ENCODE assay signal across 8 cellular contexts in genomic region chr15:70036585-70037343, GRCh38.
DNase-seq lines count a peak whose midpoint lies in the region; ATAC-seq, FAIRE-seq and TF ChIP-seq lines count a peak whose summit lies in the region.

No MANE protein-coding gene starts in this region.

- no peak overlapping the region for H3K27ac Mint-ChIP-seq in stimulated activated effector memory CD8-positive, alpha-beta T cell treated with anti-CD3 and anti-CD28 coated beads, Interleukin-12 subunit alpha, Interleukin-12 subunit beta, amount 100 ng/mL, for 72 hours

- TF ChIP-seq CTCF in bronchial epithelial cell (IDR thresholded peaks at IDR 0.05; ENCODE audit: insufficient read depth, low read length, severe bottlenecking): no peak

- no peaks in the 10 kb centered on the region for H3K36me3 Mint-ChIP-seq in stimulated activated effector memory CD8-positive, alpha-beta T cell treated with anti-CD3 and anti-CD28 coated beads, Interleukin-12 subunit alpha, Interleukin-12 subunit beta, amount 100 ng/mL, for 72 hours

- ATAC-seq in GM18520 (IDR thresholded peaks at IDR 0.05; ENCODE audit: unreplicated experiment): peak; percentile 76
- peak; percentile 84 for ATAC-seq in GM21717 (IDR thresholded peaks at IDR 0.05; ENCODE audit: unreplicated experiment)
- no peak for ATAC-seq in HG02970 (IDR thresholded peaks at IDR 0.05; ENCODE audit: low FRiP score, unreplicated experiment)
- ATAC-seq in stimulated activated effector memory CD8-positive, alpha-beta T cell treated with anti-CD3 and anti-CD28 coated beads, Interleukin-12 subunit alpha, Interleukin-12 subunit beta, amount 100 ng/mL, for 72 hours: no peak

- H3K36me3 ChIP-seq in bronchial epithelial cell (ENCODE audit: control insufficient read depth, insufficient read depth, low read length): no peaks in the 10 kb centered on the region

- H3K27me3 ChIP-seq in bronchial epithelial cell (ENCODE audit: control insufficient read depth, insufficient read depth, low read length): peaks cover 15% of the 10 kb centered on the region

- no peaks in the 10 kb centered on the region for H3K4me1 Mint-ChIP-seq in stimulated activated effector memory CD8-positive, alpha-beta T cell treated with anti-CD3 and anti-CD28 coated beads, Interleukin-12 subunit alpha, Interleukin-12 subunit beta, amount 100 ng/mL, for 72 hours

- DNase-seq in LoVo (ENCODE audit: low spot score) (peak; percentile 8), bronchial epithelial cell (ENCODE audit: low read depth) (peak; percentile 28), hypothalamus (lab: John Stamatoyannopoulos, UW) (no peak), hepatic stellate cell (ENCODE audit: low spot score) (no peak)
- DNase-seq in stimulated activated effector memory CD8-positive, alpha-beta T cell treated with anti-CD3 and anti-CD28 coated beads, Interleukin-12 subunit alpha, Interleukin-12 subunit beta, amount 100 ng/mL, for 72 hours (ENCODE audit: low spot score in 2 of 2): no peak

- H3K9me3 Mint-ChIP-seq in stimulated activated effector memory CD8-positive, alpha-beta T cell treated with anti-CD3 and anti-CD28 coated beads, Interleukin-12 subunit alpha, Interleukin-12 subunit beta, amount 100 ng/mL, for 72 hours: no peaks in the 10 kb centered on the region

- no peak overlapping the region for H3K4me3 ChIP-seq in bronchial epithelial cell (ENCODE audit: low read depth, low read length)

- no peak overlapping the region for H3K4me3 Mint-ChIP-seq in stimulated activated effector memory CD8-positive, alpha-beta T cell treated with anti-CD3 and anti-CD28 coated beads, Interleukin-12 subunit alpha, Interleukin-12 subunit beta, amount 100 ng/mL, for 72 hours

- FAIRE-seq in bronchial epithelial cell (lab: Jason Lieb, UNC): no peak

Comparison
In these comparisons a context has a peak if more than half of its experiments do, and no peak if none do; other contexts are left out.
1. ATAC-seq: peak in GM18520 (single experiment) and GM21717 (single experiment); none in HG02970 (single experiment) and stimulated activated effector memory CD8-positive, alpha-beta T cell treated with anti-CD3 and anti-CD28 coated beads, Interleukin-12 subunit alpha, Interleukin-12 subunit beta, amount 100 ng/mL, for 72 hours (single experiment).
2. DNase-seq: peak in LoVo (single experiment) and bronchial epithelial cell (single experiment); none in hypothalamus (0 of 51), hepatic stellate cell (single experiment) and stimulated activated effector memory CD8-positive, alpha-beta T cell treated with anti-CD3 and anti-CD28 coated beads, Interleukin-12 subunit alpha, Interleukin-12 subunit beta, amount 100 ng/mL, for 72 hours (0 of 2).